Comparison of ENCODE assay signal across 17 cellular contexts in genomic region chr22:38761202-38762162, GRCh38. TPM values are rescaled to one million over a fixed set of nuclear protein-coding genes. Genes with fewer than 3 reads are reported as not detected.
DNase-seq lines count a peak whose midpoint lies in the region; ATAC-seq, FAIRE-seq and TF ChIP-seq lines count a peak whose summit lies in the region.
"Had no signal": no experiment of that assay in that cellular context is flagged by ENCODE, and none has a peak within 500 bp of the region (broad histone marks: within the 10 kb centered on the region; RNA-seq: fewer than 3 reads in every experiment).

No MANE protein-coding gene starts in this region.

- H3K4me3 ChIP-seq in BLaER1 (no peak overlapping the region), GM12878 (no peak overlapping the region)
- H3K4me3 ChIP-seq: coronary artery, lower lobe of right lung, psoas muscle, stomach had no signal

- no peak for TF ChIP-seq CTCF in GM12878 (IDR thresholded peaks at IDR 0.05 in 2 of 3, conservative IDR thresholded peaks at IDR 0.05 in 1 of 3; ENCODE audit: control insufficient read depth in 2 of 3, extremely low read depth in 1 of 3, insufficient read depth in 1 of 3, low read depth in 3 of 3, low read length in 3 of 3)

- no peak overlapping the region for H3K4me3 Mint-ChIP-seq in natural killer cell treated with Interleukin-12 subunit alpha and Interleukin-12 subunit beta and Interleukin-15 and Interleukin-18, amount 100 ng/mL, for 72 hours

- RAD21 ChIA-PET in GM12878 (lab: Charles Lee; ENCODE audit: unreplicated experiment), result no interaction called here

- H3K9ac ChIP-seq in BLaER1 (no peak overlapping the region; the same call in 1 of the 2 replicates), GM12878 (ENCODE audit: control insufficient read depth, insufficient read depth, low read length) (no peak overlapping the region)

- SMC1A ChIA-PET in GM12878 (lab: Charles Lee; ENCODE audit: uncharacterized antibody, unreplicated experiment), result no interaction called here

- peaks cover 40% of the 10 kb centered on the region for H4K20me1 ChIP-seq in BLaER1
- no peaks in the 10 kb centered on the region for H4K20me1 ChIP-seq in GM12878 (ENCODE audit: control insufficient read depth, insufficient read depth)

- H3K27me3 Mint-ChIP-seq in natural killer cell treated with Interleukin-12 subunit alpha and Interleukin-12 subunit beta and Interleukin-15 and Interleukin-18, amount 100 ng/mL, for 72 hours, result no peaks in the 10 kb centered on the region
- H3K27me3 Mint-ChIP-seq: naive thymus-derived CD8-positive, alpha-beta T cell had no signal

- whole genome bisulfite sequencing in GM12878 (ENCODE audit: insufficient coverage, insufficient replicate concordance, low lambda C conversion rate, missing lambda C conversion rate), result 41% methylated on average over 20 of the region's 20 CpGs

- peaks cover 7% of the 10 kb centered on the region for H3K79me2 ChIP-seq in GM12878 (ENCODE audit: control insufficient read depth, insufficient read depth, low read length)

- H3K9me3 ChIP-seq in BLaER1 (no peaks in the 10 kb centered on the region), GM12878 (replicated peaks; ENCODE audit: control insufficient read depth, insufficient read depth, low read length) (no peaks in the 10 kb centered on the region)
- H3K9me3 ChIP-seq: Caco-2, lower lobe of right lung, psoas muscle, stomach had no signal

- no peak for TF ChIP-seq POLR2A in GM12878 (IDR thresholded peaks at IDR 0.05; ENCODE audit: low read depth, low read length)

- ATAC-seq in GM12878 (peak; percentile 11; the same call in 2 of the 3 replicates), GM21576 (IDR thresholded peaks at IDR 0.05; ENCODE audit: unreplicated experiment) (no peak), GM21825 (IDR thresholded peaks at IDR 0.05; ENCODE audit: unreplicated experiment) (no peak)
- peak; percentile 9 to 26 for ATAC-seq in natural killer cell treated with Interleukin-12 subunit alpha and Interleukin-12 subunit beta and Interleukin-15 and Interleukin-18, amount 100 ng/mL, for 72 hours
- ATAC-seq: lower lobe of right lung; naive thymus-derived CD8-positive, alpha-beta T cell; psoas muscle had no signal

- H3K27me3 ChIP-seq in BLaER1 (no peaks in the 10 kb centered on the region), GM12878 (replicated peaks in 1 of 2; ENCODE audit: control insufficient read depth in 2 of 2, insufficient read depth in 2 of 2, low read length in 1 of 2) (no peaks in the 10 kb centered on the region; a peak in 1 of 4 replicates)
- H3K27me3 ChIP-seq: stomach had no signal

- no peak overlapping the region for H3K27ac Mint-ChIP-seq in natural killer cell treated with Interleukin-12 subunit alpha and Interleukin-12 subunit beta and Interleukin-15 and Interleukin-18, amount 100 ng/mL, for 72 hours

- peaks cover 77% of the 10 kb centered on the region for H3K4me1 ChIP-seq in BLaER1
- H3K4me1 ChIP-seq in GM12878 (ENCODE audit: control insufficient read depth, insufficient read depth, low read length), result peaks cover 25% of the 10 kb centered on the region

- H3K27ac ChIP-seq in BLaER1 (peak overlapping the region; percentile 66; the same call in 1 of the 2 replicates), GM12878 (ENCODE audit: control insufficient read depth, insufficient read depth) (no peak overlapping the region)
- H3K27ac ChIP-seq: coronary artery, lower lobe of right lung, psoas muscle, stomach had no signal

- CTCF ChIA-PET in GM12878 (lab: Yijun Ruan, JAX), result interaction anchor here (2.2 kb wide), 1 partner anchor 29 kb away, joined by 6 read pairs; no protein-coding TSS in a partner anchor

- intact Hi-C loops in GM12878 (cut with micrococcal nuclease; ENCODE audit: unreplicated experiment), result loop anchor here (10.0 kb wide), 2 partner anchors 363 to 553 kb away; partner anchors contain the start of gene RPL3

- in situ Hi-C loops in GM12878 (cut with MboI), result loop anchor here (10.0 kb wide), 1 partner anchor 363 kb away; no protein-coding TSS in a partner anchor

- H3K4me2 ChIP-seq in BLaER1 (peak overlapping the region; percentile 96), GM12878 (ENCODE audit: control insufficient read depth, insufficient read depth) (no peak overlapping the region)

- no peaks in the 10 kb centered on the region for H3K36me3 ChIP-seq in BLaER1
- H3K36me3 ChIP-seq in GM12878 (ENCODE audit: control insufficient read depth in 2 of 2, insufficient read depth in 2 of 2, low read length in 1 of 2), result no peaks in the 10 kb centered on the region
- H3K36me3 ChIP-seq: lower lobe of right lung, stomach had no signal

- no peaks in the 10 kb centered on the region for H3K36me3 Mint-ChIP-seq in natural killer cell treated with Interleukin-12 subunit alpha and Interleukin-12 subunit beta and Interleukin-15 and Interleukin-18, amount 100 ng/mL, for 72 hours
- H3K36me3 Mint-ChIP-seq: naive thymus-derived CD8-positive, alpha-beta T cell had no signal

- peak; percentile 86 for FAIRE-seq in GM12878 (lab: Jason Lieb, UNC)

- H3K4me1 Mint-ChIP-seq in natural killer cell treated with Interleukin-12 subunit alpha and Interleukin-12 subunit beta and Interleukin-15 and Interleukin-18, amount 100 ng/mL, for 72 hours (ENCODE audit: low read depth in 2 of 2), result peaks cover 17 to 21% of the 10 kb centered on the region in 2 donors

- no TSS peak for BruUV-seq in GM12878 (replicated peaks; lab: Mats Ljungman, UMichigan)

- DNase-seq in HK-2 (ENCODE audit: unreplicated experiment) (peak; percentile 45), GM12878 (ENCODE audit: low read depth, low spot score) (no peak), NK-92 (lab: John Stamatoyannopoulos, UW; ENCODE audit: unreplicated experiment) (no peak), HuH-7.5 (ENCODE audit: low spot score) (no peak)
- no peak for DNase-seq in natural killer cell treated with Interleukin-12 subunit alpha and Interleukin-12 subunit beta and Interleukin-15 and Interleukin-18, amount 100 ng/mL, for 72 hours (ENCODE audit: low spot score)
- DNase-seq: activated gamma-delta T cell; Caco-2; lower lobe of right lung; naive thymus-derived CD8-positive, alpha-beta T cell; NK-92 treated with Interleukin-12 subunit alpha and Interleukin-12 subunit beta, amount 100 ng/mL, for 24 hours; stimulated activated CD4-positive, alpha-beta T cell treated with anti-CD3 and anti-CD28 coated beads, Interleukin-15, amount 100 ng/mL, for 24 hours; stomach had no signal

- POLR2A ChIA-PET in GM12878 (lab: Charles Lee), result interaction anchor here (0.5 kb wide), 1 partner anchor 12 kb away, joined by 4 read pairs; no protein-coding TSS in a partner anchor

- no peaks in the 10 kb centered on the region for H3K9me3 Mint-ChIP-seq in natural killer cell treated with Interleukin-12 subunit alpha and Interleukin-12 subunit beta and Interleukin-15 and Interleukin-18, amount 100 ng/mL, for 72 hours
- H3K9me3 Mint-ChIP-seq: naive thymus-derived CD8-positive, alpha-beta T cell had no signal

- H2AFZ ChIP-seq in GM12878 (ENCODE audit: control insufficient read depth, low read depth, low read length), result no peak overlapping the region

- no peak for TF ChIP-seq RAD21 in GM12878 (IDR thresholded peaks at IDR 0.05; ENCODE audit: insufficient read depth, low read depth, low read length)

- no peak for TF ChIP-seq EP300 in GM12878 (IDR thresholded peaks at IDR 0.05; ENCODE audit: borderline replicate concordance in 1 of 2, control insufficient read depth in 1 of 2, low read depth in 2 of 2, low read length in 2 of 2)

RNA-seq across cellular contexts. Expression of gene SUN2, which starts 5.7 kb away (rescaled TPM):
- total RNA-seq in GM12878 (2013; cell fraction: nucleolus; rRNA removed), result 163 and 168 TPM in 2 replicates
- 69.8 and 87.5 TPM in 2 replicates for total RNA-seq in GM12878 (2014; rRNA removed)
- total RNA-seq in GM12878 (2014; rRNA removed; fragmentation: Illumina TruSeq; extraction: Trizol), result 30.6 and 33.1 TPM in 2 replicates
- total RNA-seq in GM12878 (2021), result 93.4 and 107 TPM in 2 replicates
- polyA plus RNA-seq in GM12878 (2011; ENCODE audit: low read depth), result 26.3 TPM
- 18.6 and 38.7 TPM in 2 replicates for polyA plus RNA-seq in GM12878 (2011; rRNA removed)
- polyA plus RNA-seq in GM12878 (2011; cell fraction: cytosol; rRNA removed), result 48.0 and 68.9 TPM in 2 replicates
- 156 and 202 TPM in 2 replicates for polyA plus RNA-seq in GM12878 (2011; cell fraction: nucleus; rRNA removed)
- polyA plus RNA-seq in GM12878 (2012), result 56.9 and 62.2 TPM in 2 replicates
- polyA plus RNA-seq in GM12878 (2014; fragmentation: Illumina TruSeq; extraction: Trizol), result 8.7 and 26.2 TPM in 2 replicates
- polyA plus RNA-seq in GM12878 (2014; fragmentation: Nextera tagmentation; extraction: Ambion mirVana), result under 1 TPM; 0.18 to 0.95 TPM
- 78.0 and 103 TPM in 2 replicates for polyA plus RNA-seq in GM12878 (2014; rRNA removed)
- 10 to 100 TPM; 10.4 to 40.8 TPM for polyA plus RNA-seq in GM12878 (2016; fragmentation: Nextera tagmentation; extraction: Ambion mirVana)
- 49.2 and 105 TPM in 2 replicates for polyA minus RNA-seq in GM12878 (2011; rRNA and poly(A)+ RNA removed)
- 31.7 and 37.9 TPM in 2 replicates for polyA minus RNA-seq in GM12878 (2011; cell fraction: cytosol; rRNA and poly(A)+ RNA removed)
- 52.8 and 89.5 TPM in 2 replicates for polyA minus RNA-seq in GM12878 (2011; cell fraction: nucleus; rRNA and poly(A)+ RNA removed)
- 100 to 1,000 TPM; 203 to 215 TPM for total RNA-seq in natural killer cell treated with Interleukin-12 subunit alpha and Interleukin-12 subunit beta and Interleukin-15 and Interleukin-18, amount 100 ng/mL, for 72 hours

RNA-seq across cellular contexts. Expression of gene DNAL4, which starts 32.5 kb away (rescaled TPM):
- total RNA-seq in GM12878 (2013; cell fraction: nucleolus; rRNA removed), result 2.8 and 4.9 TPM in 2 replicates
- total RNA-seq in GM12878 (2014; rRNA removed) (6.6 and 7.0 TPM in 2 replicates), GM12878 (2014; rRNA removed; fragmentation: Illumina TruSeq; extraction: Trizol) (4.7 and 5.3 TPM in 2 replicates), GM12878 (2021) (5.1 and 6.3 TPM in 2 replicates)
- polyA plus RNA-seq in GM12878 (2011; ENCODE audit: low read depth), result 2.8 TPM
- polyA plus RNA-seq in GM12878 (2011; rRNA removed) (3.9 and 4.5 TPM in 2 replicates), GM12878 (2014; fragmentation: Illumina TruSeq; extraction: Trizol) (3.5 and 8.0 TPM in 2 replicates), GM12878 (2014; fragmentation: Nextera tagmentation; extraction: Ambion mirVana) (under 1 TPM in 1 of 2 experiments, not detected in 1; 0.35 TPM), GM12878 (2014; rRNA removed) (8.5 and 8.9 TPM in 2 replicates), GM12878 (2016; fragmentation: Nextera tagmentation; extraction: Ambion mirVana) (1 to 10 TPM; 6.3 to 7.8 TPM)
- 7.1 and 8.4 TPM in 2 replicates for polyA plus RNA-seq in GM12878 (2011; cell fraction: cytosol; rRNA removed)
- 3.3 and 5.9 TPM in 2 replicates for polyA plus RNA-seq in GM12878 (2011; cell fraction: nucleus; rRNA removed)
- polyA plus RNA-seq in GM12878 (2012), result 6.4 and 7.2 TPM in 2 replicates
- 3.1 and 4.8 TPM in 2 replicates for polyA minus RNA-seq in GM12878 (2011; rRNA and poly(A)+ RNA removed)
- polyA minus RNA-seq in GM12878 (2011; cell fraction: cytosol; rRNA and poly(A)+ RNA removed), result 1.6 and 1.8 TPM in 2 replicates
- polyA minus RNA-seq in GM12878 (2011; cell fraction: nucleus; rRNA and poly(A)+ RNA removed), result 0.97 and 1.7 TPM in 2 replicates
- total RNA-seq in natural killer cell treated with Interleukin-12 subunit alpha and Interleukin-12 subunit beta and Interleukin-15 and Interleukin-18, amount 100 ng/mL, for 72 hours, result 10 to 100 TPM in 1 of 2 donors, 1 to 10 TPM in 1; 9.0 to 11.0 TPM

RNA-seq across cellular contexts. Expression of gene GTPBP1, which starts 55.7 kb away (rescaled TPM):
- 156 and 196 TPM in 2 replicates for total RNA-seq in GM12878 (2013; cell fraction: nucleolus; rRNA removed)
- total RNA-seq in GM12878 (2014; rRNA removed), result 33.8 and 39.1 TPM in 2 replicates
- 20.6 and 20.8 TPM in 2 replicates for total RNA-seq in GM12878 (2014; rRNA removed; fragmentation: Illumina TruSeq; extraction: Trizol)
- total RNA-seq in GM12878 (2021), result 55.7 and 63.1 TPM in 2 replicates
- polyA plus RNA-seq in GM12878 (2011; ENCODE audit: low read depth), result 25.3 TPM
- 28.0 and 47.0 TPM in 2 replicates for polyA plus RNA-seq in GM12878 (2011; rRNA removed)
- polyA plus RNA-seq in GM12878 (2011; cell fraction: cytosol; rRNA removed), result 32.9 and 43.9 TPM in 2 replicates
- 185 and 188 TPM in 2 replicates for polyA plus RNA-seq in GM12878 (2011; cell fraction: nucleus; rRNA removed)
- polyA plus RNA-seq in GM12878 (2012), result 37.0 and 38.4 TPM in 2 replicates
- 16.6 and 39.2 TPM in 2 replicates for polyA plus RNA-seq in GM12878 (2014; fragmentation: Illumina TruSeq; extraction: Trizol)
- 1 to 10 TPM in 1 of 2 experiments, under 1 TPM in 1; 0.89 to 1.9 TPM for polyA plus RNA-seq in GM12878 (2014; fragmentation: Nextera tagmentation; extraction: Ambion mirVana)
- polyA plus RNA-seq in GM12878 (2014; rRNA removed), result 46.2 and 57.3 TPM in 2 replicates
- 10 to 100 TPM; 25.7 to 29.3 TPM for polyA plus RNA-seq in GM12878 (2016; fragmentation: Nextera tagmentation; extraction: Ambion mirVana)
- polyA minus RNA-seq in GM12878 (2011; rRNA and poly(A)+ RNA removed), result 56.7 and 73.3 TPM in 2 replicates
- polyA minus RNA-seq in GM12878 (2011; cell fraction: cytosol; rRNA and poly(A)+ RNA removed), result 15.3 and 19.2 TPM in 2 replicates
- polyA minus RNA-seq in GM12878 (2011; cell fraction: nucleus; rRNA and poly(A)+ RNA removed), result 76.4 and 113 TPM in 2 replicates
- total RNA-seq in natural killer cell treated with Interleukin-12 subunit alpha and Interleukin-12 subunit beta and Interleukin-15 and Interleukin-18, amount 100 ng/mL, for 72 hours, result 100 to 1,000 TPM; 135 to 192 TPM

Comparison
In these comparisons a context has a peak if more than half of its experiments do, and no peak if none do; other contexts are left out.
1. ATAC-seq: peak in GM12878 (single experiment) and natural killer cell treated with Interleukin-12 subunit alpha and Interleukin-12 subunit beta and Interleukin-15 and Interleukin-18, amount 100 ng/mL, for 72 hours (2 of 2); none in GM21576 (single experiment) and GM21825 (single experiment).